ENCODE assay signal across 9 cellular contexts in the genomic region with DNA sequence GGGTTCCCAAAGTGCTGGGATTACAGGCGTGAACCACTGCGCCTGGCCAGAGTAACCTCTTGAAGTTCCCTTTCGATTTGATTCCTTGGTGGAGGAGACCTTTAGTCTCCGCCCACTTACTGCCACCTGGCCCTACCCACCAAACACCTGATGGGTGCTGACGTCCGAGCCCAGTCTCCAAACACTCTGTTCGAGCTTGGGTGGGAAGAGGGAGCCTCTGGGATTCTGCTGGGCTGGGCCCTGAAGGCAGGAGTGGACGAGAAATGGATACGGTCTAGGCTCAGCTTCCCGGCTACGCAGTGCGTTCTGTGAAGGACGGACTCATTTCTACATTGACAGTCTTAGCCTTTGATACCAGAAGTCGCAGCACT. TPM values are rescaled to one million over a fixed set of nuclear protein-coding genes. Genes with fewer than 3 reads are reported as not detected.
DNase-seq lines count a peak whose midpoint lies in the region; ATAC-seq, FAIRE-seq and TF ChIP-seq lines count a peak whose summit lies in the region.
"Had no signal": no experiment of that assay in that cellular context is flagged by ENCODE, and none has a peak within 500 bp of the region (broad histone marks: within the 10 kb centered on the region; RNA-seq: fewer than 3 reads in every experiment).

No MANE protein-coding gene starts in this region.

- WGBS in A549 (ENCODE audit: missing lambda C conversion rate), result 3% methylated on average over 14 of the region's 14 CpGs
- 6% methylated on average over 14 of the region's 14 CpGs for WGBS in lung, 2 donors

- TF ChIP-seq CTCF in A549 (IDR thresholded peaks at IDR 0.05) (no peak), HFFc6 (IDR thresholded peaks at IDR 0.05) (no peak), RWPE1 (conservative IDR thresholded peaks at IDR 0.05; ENCODE audit: low read depth) (no peak), coronary artery (IDR thresholded peaks at IDR 0.05) (no peak), lung (IDR thresholded peaks at IDR 0.05; ENCODE audit: control extremely low read depth, extremely low read depth) (no peak), type B pancreatic cell (conservative IDR thresholded peaks at IDR 0.05) (no peak)

- peak overlapping the region; percentile 91 for H3K4me2 ChIP-seq in A549

- H3K27ac Mint-ChIP-seq in HFFc6 (peak overlapping the region; percentile 85), type B pancreatic cell (peak overlapping the region; percentile 98)

- H3K9me3 ChIP-seq in A549 (no peaks in the 10 kb centered on the region), lung (ENCODE audit: control insufficient read depth in 2 of 2, insufficient read depth in 1 of 2, low read length in 1 of 2) (no peaks in the 10 kb centered on the region)

- H3K27ac ChIP-seq in A549, result peak overlapping the region; percentile 92 to 97
- peak overlapping the region; percentile 100 for H3K27ac ChIP-seq in RWPE1
- peak overlapping the region; percentile 95 to 99 for H3K27ac ChIP-seq in coronary artery
- peak overlapping the region; percentile 94 to 96 for H3K27ac ChIP-seq in lung (ENCODE audit: low read depth in 1 of 2, low read length in 1 of 2)

- CTCF ChIA-PET in A549 (lab: Yijun Ruan, JAX) (interaction anchor here (0.5 to 22.1 kb wide), 10 partner anchors 9 to 827 kb away, joined by 5 to 473 read pairs (median 62); a partner anchor contains a TSS), RWPE1 (lab: Yijun Ruan, JAX) (interaction anchor here (0.5 to 3.6 kb wide), 5 partner anchors 22 to 146 kb away, joined by 3 to 13 read pairs (median 3); a partner anchor contains a TSS)

- H3K4me3 Mint-ChIP-seq in HFFc6 (peak overlapping the region; percentile 95), type B pancreatic cell (peak overlapping the region; percentile 93)

- no peak for TF ChIP-seq RAD21 in A549 (conservative IDR thresholded peaks at IDR 0.05 in 1 of 2, IDR thresholded peaks at IDR 0.05 in 1 of 2)

- no peaks in the 10 kb centered on the region for H3K36me3 ChIP-seq in lung (ENCODE audit: control insufficient read depth in 2 of 2, insufficient read depth in 2 of 2, low read length in 2 of 2)

- no peaks in the 10 kb centered on the region for H3K27me3 ChIP-seq in lung (ENCODE audit: control insufficient read depth, insufficient read depth)

- H3K27me3 Mint-ChIP-seq in HFFc6 (ENCODE audit: insufficient read depth) (peaks cover 10% of the 10 kb centered on the region), type B pancreatic cell (peaks cover 33% of the 10 kb centered on the region)

- POLR2A ChIA-PET in A549 (lab: Yijun Ruan, JAX) (interaction anchor here (0.5 to 7.5 kb wide), 8 partner anchors 9 to 39 kb away, joined by 3 to 140 read pairs (median 10); a partner anchor contains a TSS), RWPE1 (lab: Yijun Ruan, JAX; ENCODE audit: low non-redundant PET) (interaction anchor here (2.6 to 3.7 kb wide), 2 partner anchors 19 to 27 kb away, joined by 13 to 63 read pairs; no protein-coding TSS in a partner anchor)

- H3K4me3 ChIP-seq in A549 (peak overlapping the region; percentile 77), coronary artery (peak overlapping the region; percentile 97), lung (peak overlapping the region; percentile 47)

- ATAC-seq in A549 (peak; percentile 7 to 18; a peak in 4 of 6 replicates), lung (ENCODE audit: insufficient read depth, low FRiP score) (peak; percentile 21), GM18498 (IDR thresholded peaks at IDR 0.05; ENCODE audit: unreplicated experiment) (no peak), HG03571 (IDR thresholded peaks at IDR 0.05; ENCODE audit: unreplicated experiment) (no peak)

- no peaks in the 10 kb centered on the region for H3K9me3 Mint-ChIP-seq in HFFc6
- no peaks in the 10 kb centered on the region for H3K9me3 Mint-ChIP-seq in type B pancreatic cell

- TF ChIP-seq POLR2A in A549 (IDR thresholded peaks at IDR 0.05; ENCODE audit: low read length), result no peak; the same call in 1 of the 2 replicates

- H3K4me1 ChIP-seq in A549, result peaks cover 74% of the 10 kb centered on the region
- H3K4me1 ChIP-seq in lung (ENCODE audit: control insufficient read depth in 2 of 2, insufficient read depth in 2 of 2, low read length in 2 of 2), result peaks cover 9 to 42% of the 10 kb centered on the region in 2 donors

- peaks cover 83% of the 10 kb centered on the region for H3K4me1 Mint-ChIP-seq in HFFc6 (ENCODE audit: low read depth)
- peaks cover 41% of the 10 kb centered on the region for H3K4me1 Mint-ChIP-seq in type B pancreatic cell (ENCODE audit: unreplicated experiment)

- no peak for TF ChIP-seq EP300 in A549 (IDR thresholded peaks at IDR 0.05)

- H3K36me3 Mint-ChIP-seq in HFFc6 (ENCODE audit: low read depth) (peaks cover 24% of the 10 kb centered on the region), type B pancreatic cell (no peaks in the 10 kb centered on the region)

- peak in 1 of 2 experiments; percentile 84 for DNase-seq in A549 (ENCODE audit: low read depth in 1 of 2, low spot score in 1 of 2)
- no peak for DNase-seq in HFFc6
- peak; percentile 84 for DNase-seq in RWPE1 (ENCODE audit: low spot score)
- DNase-seq in coronary artery (ENCODE audit: low spot score), result no peak
- peak; percentile 86 for DNase-seq in lung (ENCODE audit: low spot score)
- DNase-seq in type B pancreatic cell (ENCODE audit: extremely low spot score, unreplicated experiment), result no peak

- no peak for FAIRE-seq in A549 (lab: Jason Lieb, UNC)
- FAIRE-seq: endometrium had no signal

TF ChIP-seq in A549, 52 proteins besides CTCF, POLR2A, EP300 and RAD21:
- TF ChIP-seq ZSCAN20 (CRISPR knock-in tag; IDR thresholded peaks at IDR 0.05), result no peak
- no peak for TF ChIP-seq EHF (CRISPR knock-in tag; IDR thresholded peaks at IDR 0.05)
- no peak for TF ChIP-seq NPAS2 (CRISPR knock-in tag; IDR thresholded peaks at IDR 0.05; ENCODE audit: borderline replicate concordance)
- no peak for TF ChIP-seq PHF8 (IDR thresholded peaks at IDR 0.05; ENCODE audit: borderline replicate concordance, low read depth)
- TF ChIP-seq, protein P1, sequence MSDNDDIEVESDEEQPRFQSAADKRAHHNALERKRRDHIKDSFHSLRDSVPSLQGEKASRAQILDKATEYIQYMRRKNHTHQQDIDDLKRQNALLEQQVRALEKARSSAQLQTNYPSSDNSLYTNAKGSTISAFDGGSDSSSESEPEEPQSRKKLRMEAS (IDR thresholded peaks at IDR 0.05), result 0 out of 2 replicates have a peak, but pooled peaks have one; percentile 29

RNA-seq across cellular contexts. Expression of a gene that starts 0.9 kb away (rescaled TPM):
- polyA plus RNA-seq in A549 (2011; rRNA removed) (141 and 181 TPM in 2 replicates), A549 (2017; fragmentation: RNase III; extraction: RNeasy Plus Mini Kit Qiagen cat#74134 plus additional on column Dnase treatment) (248 to 268 TPM (median 256 TPM) in 3 replicates), lung (100 to 1,000 TPM in 1 of 2 donors, 10 to 100 TPM in 1; 83.9 to 123 TPM)
- polyA plus RNA-seq in A549 (2012; cell fraction: cytosol; rRNA removed), result 182 and 240 TPM in 2 replicates
- polyA plus RNA-seq in A549 (2012; cell fraction: nucleus; rRNA removed), result 975 and 1,352 TPM in 2 replicates
- 337 and 368 TPM in 2 replicates for polyA minus RNA-seq in A549 (2011; rRNA and poly(A)+ RNA removed)
- 100 to 1,000 TPM; 272 to 319 (median 288) TPM for total RNA-seq in HFFc6 (2021; fragmentation: NEBNext Ultra II Directional; extraction: Animal tissue kit (Norgen Biotek cat#: 25700))
- total RNA-seq in lung (100 to 1,000 TPM; 142 to 204 TPM), type B pancreatic cell (ENCODE audit: low replicate concordance) (20.3 and 27.3 TPM in 2 replicates)

RNA-seq across cellular contexts. Expression of a gene that starts 40.1 kb away (rescaled TPM):
- polyA plus RNA-seq in A549 (2011; rRNA removed) (28.5 and 34.4 TPM in 2 replicates), A549 (2017; fragmentation: RNase III; extraction: RNeasy Plus Mini Kit Qiagen cat#74134 plus additional on column Dnase treatment) (14.1 to 19.8 TPM (median 15.2 TPM) in 3 replicates), lung (10 to 100 TPM in 1 of 2 donors, 1 to 10 TPM in 1; 10.0 to 15.7 TPM)
- polyA plus RNA-seq in A549 (2012; cell fraction: cytosol; rRNA removed), result 59.2 and 79.0 TPM in 2 replicates
- polyA plus RNA-seq in A549 (2012; cell fraction: nucleus; rRNA removed), result 67.5 and 95.4 TPM in 2 replicates
- 65.2 and 71.3 TPM in 2 replicates for polyA minus RNA-seq in A549 (2011; rRNA and poly(A)+ RNA removed)
- total RNA-seq in HFFc6 (2021; fragmentation: NEBNext Ultra II Directional; extraction: Animal tissue kit (Norgen Biotek cat#: 25700)), result 10 to 100 TPM; 26.6 to 35.6 (median 29.6) TPM
- total RNA-seq in lung (10 to 100 TPM; 23.2 to 27.8 TPM), type B pancreatic cell (ENCODE audit: low replicate concordance) (29.9 and 44.9 TPM in 2 replicates)

Comparison
In these comparisons a context has a peak if more than half of its experiments do, and no peak if none do; other contexts are left out.
1. ATAC-seq: peak in A549 (2 of 2) and lung (single experiment); none in GM18498 (single experiment) and HG03571 (single experiment).
2. DNase-seq: peak in RWPE1 (single experiment) and lung (single experiment); none in HFFc6 (single experiment), coronary artery (single experiment) and type B pancreatic cell (single experiment).
3. H3K4me3 ChIP-seq: peak in every context shown above with its lines; median percentile 97 in coronary artery; 77 in A549; 47 in lung.
4. Peak in every context shown above with its lines, with median percentiles within 50 percentile points of each other: H3K27ac ChIP-seq.